14 cellular contexts compared by ENCODE assay signal in genomic region chr2:217075225-217075802, GRCh38.
A peak's percentile ranks its signal among the peaks of the same experiment; 100 is the strongest.
DNase-seq lines count a peak whose midpoint lies in the region; ATAC-seq and TF ChIP-seq lines count a peak whose summit lies in the region.
"Had no signal": no experiment of that assay in that cellular context is flagged by ENCODE, and none has a peak within 500 bp of the region (broad histone marks: within the 10 kb centered on the region; RNA-seq: fewer than 3 reads in every experiment).

No MANE protein-coding gene starts in this region.

- H3K27ac ChIP-seq in heart right ventricle (peak overlapping the region in 9 of 10 donors; percentile 60 to 84 (median 80)), gastrocnemius medialis (peak overlapping the region; percentile 31 to 60 (median 48))

- H3K4me3 ChIP-seq in heart right ventricle (no peak overlapping the region), gastrocnemius medialis (no peak overlapping the region)

- H3K27ac Mint-ChIP-seq in HFFc6, result no peak overlapping the region
- H3K27ac Mint-ChIP-seq in activated CD8-positive, alpha-beta T cell treated with anti-CD3 and anti-CD28 coated beads for 36 hours, result no peak overlapping the region
- H3K27ac Mint-ChIP-seq: activated naive CD4-positive, alpha-beta T cell treated with anti-CD3 and anti-CD28 coated beads, Interleukin-2, amount 50 U/mL, for 24 hours; CD4-positive, alpha-beta memory T cell had no signal

- peaks cover 7 to 37% (median 21%) of the 10 kb centered on the region in 9 donors for H3K4me1 ChIP-seq in heart right ventricle
- peaks cover 12 to 22% of the 10 kb centered on the region in 2 donors for H3K4me1 ChIP-seq in gastrocnemius medialis

- no peaks in the 10 kb centered on the region for H3K9me3 Mint-ChIP-seq in HFFc6
- no peaks in the 10 kb centered on the region for H3K9me3 Mint-ChIP-seq in activated CD8-positive, alpha-beta T cell treated with anti-CD3 and anti-CD28 coated beads for 36 hours
- H3K9me3 Mint-ChIP-seq: activated naive CD4-positive, alpha-beta T cell treated with anti-CD3 and anti-CD28 coated beads, Interleukin-2, amount 50 U/mL, for 24 hours; CD4-positive, alpha-beta memory T cell had no signal

- no peaks in the 10 kb centered on the region for H3K27me3 ChIP-seq in heart right ventricle
- H3K27me3 ChIP-seq in gastrocnemius medialis, result no peaks in the 10 kb centered on the region

- no peak for TF ChIP-seq POLR2A in gastrocnemius medialis (IDR thresholded peaks at IDR 0.05)

- CTCF ChIA-PET in activated CD8-positive, alpha-beta T cell treated with anti-CD3 and anti-CD28 coated beads for 36 hours (lab: Charles Lee), result interaction anchor here (0.6 kb wide), 1 partner anchor 184 kb away, joined by 3 read pairs; no protein-coding TSS in a partner anchor

- H3K36me3 ChIP-seq in heart right ventricle, result no peaks in the 10 kb centered on the region
- no peaks in the 10 kb centered on the region for H3K36me3 ChIP-seq in gastrocnemius medialis

- peak; percentile 70 to 94 (median 85) for ATAC-seq in heart right ventricle
- ATAC-seq in gastrocnemius medialis, result peak; percentile 64 to 75
- ATAC-seq in GM19463 (IDR thresholded peaks at IDR 0.05; ENCODE audit: unreplicated experiment), result no peak
- no peak for ATAC-seq in activated CD8-positive, alpha-beta T cell treated with anti-CD3 and anti-CD28 coated beads for 36 hours

- H3K4me3 Mint-ChIP-seq in HFFc6, result no peak overlapping the region
- H3K4me3 Mint-ChIP-seq in activated CD8-positive, alpha-beta T cell treated with anti-CD3 and anti-CD28 coated beads for 36 hours, result no peak overlapping the region
- H3K4me3 Mint-ChIP-seq: activated naive CD4-positive, alpha-beta T cell treated with anti-CD3 and anti-CD28 coated beads, Interleukin-2, amount 50 U/mL, for 24 hours; CD4-positive, alpha-beta memory T cell had no signal

- H3K9me3 ChIP-seq in heart right ventricle (no peaks in the 10 kb centered on the region), gastrocnemius medialis (no peaks in the 10 kb centered on the region)

- peak; percentile 16 for DNase-seq in HFFc6
- DNase-seq in amniotic epithelial cell (ENCODE audit: low read depth), result peak; percentile 81
- peak; percentile 42 to 68 for DNase-seq in heart right ventricle
- peak; percentile 9 to 53 for DNase-seq in gastrocnemius medialis
- no peak for DNase-seq in COR-L47 (lab: John Stamatoyannopoulos, UW)
- no peak for DNase-seq in activated CD8-positive, alpha-beta T cell treated with anti-CD3 and anti-CD28 coated beads for 36 hours
- no peak for DNase-seq in 8988T
- DNase-seq: activated CD4-positive, alpha-beta T cell treated with anti-CD3 and anti-CD28 coated beads, Interleukin-2, amount 50 U/mL, for 48 hours; CD4-positive, alpha-beta memory T cell; kidney; NCI-H1048; NCI-H748 treated with DMSO at 0.1 percent for 48 hours had no signal

- WGBS in heart right ventricle, 2 donors, result 19 to 26% methylated on average over 7 of the region's 7 CpGs

- H3K36me3 Mint-ChIP-seq in HFFc6 (ENCODE audit: low read depth), result no peaks in the 10 kb centered on the region
- no peaks in the 10 kb centered on the region for H3K36me3 Mint-ChIP-seq in activated CD8-positive, alpha-beta T cell treated with anti-CD3 and anti-CD28 coated beads for 36 hours (ENCODE audit: low read depth)
- H3K36me3 Mint-ChIP-seq: activated naive CD4-positive, alpha-beta T cell treated with anti-CD3 and anti-CD28 coated beads, Interleukin-2, amount 50 U/mL, for 24 hours; CD4-positive, alpha-beta memory T cell had no signal

- intact Hi-C loops in heart right ventricle (cut with DNase I), result loop anchor here in 1 of 10 donors (5.0 to 10.0 kb wide), 3 partner anchors 83 to 378 kb away; partner anchors contain the start of gene IGFBP5
- intact Hi-C loops in gastrocnemius medialis (cut with DNase I; ENCODE audit: low total_unique reads), result no loop called here
- intact Hi-C loops in activated CD8-positive, alpha-beta T cell treated with anti-CD3 and anti-CD28 coated beads for 36 hours (cut with micrococcal nuclease), result no loop called here

- TF ChIP-seq CTCF in HFFc6 (IDR thresholded peaks at IDR 0.05) (no peak), heart right ventricle (IDR thresholded peaks at IDR 0.05) (no peak), gastrocnemius medialis (IDR thresholded peaks at IDR 0.05 in 4 of 5, conservative IDR thresholded peaks at IDR 0.05 in 1 of 5) (no peak)
- TF ChIP-seq CTCF in activated CD8-positive, alpha-beta T cell treated with anti-CD3 and anti-CD28 coated beads for 36 hours (IDR thresholded peaks at IDR 0.05), result no peak

- POLR2A ChIA-PET in activated CD8-positive, alpha-beta T cell treated with anti-CD3 and anti-CD28 coated beads for 36 hours (lab: Charles Lee), result no interaction called here

- H3K4me1 Mint-ChIP-seq in HFFc6 (ENCODE audit: low read depth), result peaks cover 28% of the 10 kb centered on the region
- peaks cover 13% of the 10 kb centered on the region for H3K4me1 Mint-ChIP-seq in activated CD8-positive, alpha-beta T cell treated with anti-CD3 and anti-CD28 coated beads for 36 hours (ENCODE audit: low read depth)
- H3K4me1 Mint-ChIP-seq: activated naive CD4-positive, alpha-beta T cell treated with anti-CD3 and anti-CD28 coated beads, Interleukin-2, amount 50 U/mL, for 24 hours; CD4-positive, alpha-beta memory T cell had no signal

- in situ Hi-C loops in gastrocnemius medialis (cut with MboI; ENCODE audit: low sequenced_read_pairs in 4 of 4), result no loop called here

- peaks cover 2% of the 10 kb centered on the region; the same call in 1 of the 2 replicates for H3K27me3 Mint-ChIP-seq in HFFc6 (ENCODE audit: insufficient read depth)
- peaks cover 2% of the 10 kb centered on the region for H3K27me3 Mint-ChIP-seq in activated CD8-positive, alpha-beta T cell treated with anti-CD3 and anti-CD28 coated beads for 36 hours
- H3K27me3 Mint-ChIP-seq: activated naive CD4-positive, alpha-beta T cell treated with anti-CD3 and anti-CD28 coated beads, Interleukin-2, amount 50 U/mL, for 24 hours; CD4-positive, alpha-beta memory T cell had no signal

Comparison
In these comparisons a context has a peak if more than half of its experiments do, and no peak if none do; other contexts are left out.
1. DNase-seq: peak in HFFc6 (single experiment), amniotic epithelial cell (single experiment), heart right ventricle (2 of 2) and gastrocnemius medialis (2 of 2); none in COR-L47 (single experiment), activated CD8-positive, alpha-beta T cell treated with anti-CD3 and anti-CD28 coated beads for 36 hours (single experiment) and 8988T (single experiment).
2. ATAC-seq: peak in heart right ventricle (8 of 8) and gastrocnemius medialis (2 of 2); none in GM19463 (single experiment) and activated CD8-positive, alpha-beta T cell treated with anti-CD3 and anti-CD28 coated beads for 36 hours (single experiment).